ENCODE assay signal across 15 cellular contexts in the genomic region with DNA sequence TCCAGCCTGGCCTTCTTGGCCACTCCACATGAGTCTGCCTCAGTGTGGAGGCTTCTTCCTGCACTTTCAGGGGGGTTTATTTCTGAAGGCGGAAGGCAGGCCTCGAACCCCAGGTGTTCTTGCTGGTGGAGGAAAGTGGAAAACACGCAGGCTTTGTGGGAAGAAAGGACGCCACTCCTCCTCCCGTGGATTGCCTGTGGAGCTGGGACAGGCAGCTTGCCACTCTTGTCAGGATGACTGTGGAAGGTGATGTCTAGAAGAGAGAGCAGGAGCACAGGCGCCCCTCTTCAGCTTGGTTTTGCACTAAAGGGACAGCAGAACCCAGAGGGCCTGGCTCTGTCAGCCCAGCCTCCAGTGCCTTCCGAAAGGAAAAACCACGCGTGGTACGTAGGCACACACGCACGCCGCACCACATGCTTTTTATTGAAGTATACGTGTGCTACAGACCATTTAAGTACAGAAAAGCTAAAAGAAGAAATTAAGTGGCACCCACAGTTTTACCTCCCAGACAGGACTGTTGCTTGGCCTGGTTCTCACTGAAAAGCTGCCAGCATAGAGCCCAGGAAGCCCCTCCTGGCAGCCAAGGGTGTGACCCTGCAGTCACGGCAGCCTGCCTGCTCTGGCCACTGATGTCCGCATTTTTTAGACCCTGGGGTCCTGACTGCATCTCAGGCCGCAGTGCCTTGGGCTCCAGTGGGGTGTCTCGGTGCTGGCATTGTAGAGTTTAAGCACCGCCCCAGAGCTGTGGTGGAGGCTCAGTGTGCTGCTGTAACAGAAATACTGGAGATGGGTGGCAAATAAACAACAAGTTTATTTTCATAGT. TPM values are rescaled to one million over a fixed set of nuclear protein-coding genes. Genes with fewer than 3 reads are reported as not detected.
DNase-seq lines count a peak whose midpoint lies in the region; ATAC-seq and TF ChIP-seq lines count a peak whose summit lies in the region.
"Had no signal": no experiment of that assay in that cellular context is flagged by ENCODE, and none has a peak within 500 bp of the region (broad histone marks: within the 10 kb centered on the region; RNA-seq: fewer than 3 reads in every experiment).

No MANE protein-coding gene starts in this region.

- CTCF ChIA-PET in OCI-LY7 (lab: Charles Lee; ENCODE audit: unreplicated experiment), result no interaction called here

- no TSS peak for BruUV-seq in OCI-LY7 (replicated peaks; lab: Mats Ljungman, UMichigan)

- no peak for ATAC-seq in HG03025 (IDR thresholded peaks at IDR 0.05; ENCODE audit: low FRiP score, unreplicated experiment)
- ATAC-seq: left lobe of liver had no signal

- H3K27ac ChIP-seq in OCI-LY7 (ENCODE audit: low read depth, low read length, poor library complexity, severe bottlenecking) (peak overlapping the region; percentile 84), dorsolateral prefrontal cortex (peak overlapping the region in 47 of 59 donors; percentile 6 to 100 (median 66)), spleen (peak overlapping the region in 7 of 8 donors; percentile 80 to 100 (median 96))
- H3K27ac ChIP-seq: hepatocyte, thoracic aorta, VCaP had no signal

- peaks cover 31% of the 10 kb centered on the region for H3K36me3 Mint-ChIP-seq in activated CD4-positive, alpha-beta T cell treated with anti-CD3 and anti-CD28 coated beads, Interleukin-2, amount 10 ng/mL, durations not matched to agents 24 days and 14 days (ENCODE audit: low read depth)

- no peak for DNase-seq in activated CD4-positive, alpha-beta T cell treated with anti-CD3 and anti-CD28 coated beads, Interleukin-2, amount 10 ng/mL, durations not matched to agents 24 days and 14 days
- DNase-seq in activated CD4-positive, alpha-beta T cell treated with anti-CD3 and anti-CD28 coated beads for 4 hours, result no peak
- no peak for DNase-seq in OCI-LY7 (ENCODE audit: low spot score)
- DNase-seq in dorsolateral prefrontal cortex, result no peak
- no peak for DNase-seq in spleen
- no peak for DNase-seq in cerebellar cortex (ENCODE audit: low spot score)
- no peak for DNase-seq in cerebellum (ENCODE audit: low spot score)
- DNase-seq: NCI-H2171; NK-92 treated with Interleukin-12 subunit alpha and Interleukin-12 subunit beta, amount 100 ng/mL, for 24 hours had no signal

- no peak overlapping the region for H2AFZ ChIP-seq in OCI-LY7 (ENCODE audit: low read length)
- H2AFZ ChIP-seq: hepatocyte had no signal

- H3K4me1 ChIP-seq in OCI-LY7 (ENCODE audit: insufficient read depth, low read length, poor library complexity, severe bottlenecking) (peaks cover 97% of the 10 kb centered on the region), spleen (peaks cover 27 to 100% (median 100%) of the 10 kb centered on the region in 6 donors)

- TF ChIP-seq CTCF in OCI-LY7 (conservative IDR thresholded peaks at IDR 0.05; ENCODE audit: low read length) (no peak), dorsolateral prefrontal cortex (IDR thresholded peaks at IDR 0.05 in 54 of 56, conservative IDR thresholded peaks at IDR 0.05 in 2 of 56; ENCODE audit: low read depth in 1 of 56, partially characterized antibody in 56 of 56) (no peak), spleen (IDR thresholded peaks at IDR 0.05 in 8 of 11, conservative IDR thresholded peaks at IDR 0.05 in 3 of 11) (no peak)

- POLR2A ChIA-PET in OCI-LY7 (lab: Charles Lee), result interaction anchor here (1.2 to 2.8 kb wide), 2 partner anchors 15 to 110 kb away, joined by 3 to 10 read pairs; no protein-coding TSS in a partner anchor

- H3K36me3 ChIP-seq in OCI-LY7 (ENCODE audit: insufficient read depth, low read length) (peaks cover 34% of the 10 kb centered on the region; the same call in 1 of the 2 replicates), spleen (peaks cover 0 to 56% (median 4%) of the 10 kb centered on the region in 6 donors)
- H3K36me3 ChIP-seq: thoracic aorta had no signal

- H3K4me1 Mint-ChIP-seq in activated CD4-positive, alpha-beta T cell treated with anti-CD3 and anti-CD28 coated beads, Interleukin-2, amount 10 ng/mL, durations not matched to agents 24 days and 14 days, result peaks cover 94% of the 10 kb centered on the region

- peak overlapping the region; percentile 86 for H3K4me2 ChIP-seq in OCI-LY7 (ENCODE audit: low read length)
- H3K4me2 ChIP-seq: hepatocyte had no signal

- H3K4me3 Mint-ChIP-seq in activated CD4-positive, alpha-beta T cell treated with anti-CD3 and anti-CD28 coated beads, Interleukin-2, amount 10 ng/mL, durations not matched to agents 24 days and 14 days, result peak overlapping the region; percentile 95

- no peak for TF ChIP-seq POLR2A in spleen (IDR thresholded peaks at IDR 0.05)

- peaks cover 3% of the 10 kb centered on the region; the same call in 1 of the 2 replicates for H4K20me1 ChIP-seq in OCI-LY7 (ENCODE audit: insufficient read depth, low read length)

- intact Hi-C loops in activated CD4-positive, alpha-beta T cell treated with anti-CD3 and anti-CD28 coated beads, Interleukin-2, amount 10 ng/mL, durations not matched to agents 24 days and 14 days (cut with micrococcal nuclease), result loop anchor here (1.0 to 5.0 kb wide), 6 partner anchors 8 to 139 kb away; no protein-coding TSS in a partner anchor
- intact Hi-C loops in OCI-LY7 (cut with micrococcal nuclease; ENCODE audit: unreplicated experiment), result loop anchor here (2.0 to 5.0 kb wide), 2 partner anchors 19 to 89 kb away; no protein-coding TSS in a partner anchor
- intact Hi-C loops in dorsolateral prefrontal cortex (cut with DNase I), result no loop called here
- intact Hi-C loops in spleen (cut with DNase I; ENCODE audit: low total_unique reads), result no loop called here

- no peaks in the 10 kb centered on the region for H3K9me2 ChIP-seq in OCI-LY7 (ENCODE audit: insufficient read depth, low read length)

- H3K4me3 ChIP-seq in OCI-LY7 (ENCODE audit: low read depth, low read length, poor library complexity, severe bottlenecking), result no peak overlapping the region
- no peak overlapping the region for H3K4me3 ChIP-seq in dorsolateral prefrontal cortex
- H3K4me3 ChIP-seq in spleen, result peak overlapping the region in 1 of 8 donors; percentile 5
- H3K4me3 ChIP-seq: hepatocyte, SJSA1, thoracic aorta had no signal

- no peaks in the 10 kb centered on the region for H3K27me3 Mint-ChIP-seq in activated CD4-positive, alpha-beta T cell treated with anti-CD3 and anti-CD28 coated beads, Interleukin-2, amount 10 ng/mL, durations not matched to agents 24 days and 14 days

- H3K9me3 Mint-ChIP-seq in activated CD4-positive, alpha-beta T cell treated with anti-CD3 and anti-CD28 coated beads, Interleukin-2, amount 10 ng/mL, durations not matched to agents 24 days and 14 days, result no peaks in the 10 kb centered on the region

- H3K79me2 ChIP-seq in OCI-LY7 (ENCODE audit: insufficient read depth, low read depth, low read length), result peaks cover 100% of the 10 kb centered on the region

- peak overlapping the region; percentile 99 for H3K27ac Mint-ChIP-seq in activated CD4-positive, alpha-beta T cell treated with anti-CD3 and anti-CD28 coated beads, Interleukin-2, amount 10 ng/mL, durations not matched to agents 24 days and 14 days

- WGBS in spleen, 5 donors, result 86 to 93% (median 87%) methylated on average over 19 of the region's 19 CpGs

- H3K9me3 ChIP-seq in OCI-LY7 (ENCODE audit: low read length) (no peaks in the 10 kb centered on the region), spleen (no peaks in the 10 kb centered on the region)
- H3K9me3 ChIP-seq: SJSA1, thoracic aorta had no signal

- no peaks in the 10 kb centered on the region for H3K27me3 ChIP-seq in dorsolateral prefrontal cortex
- no peaks in the 10 kb centered on the region for H3K27me3 ChIP-seq in spleen (replicated peaks in 1 of 7)
- H3K27me3 ChIP-seq: hepatocyte, SJSA1 had no signal

RNA-seq across cellular contexts. Expression of gene KLF13, which starts 21.6 kb away (rescaled TPM):
- total RNA-seq in activated CD4-positive, alpha-beta T cell treated with anti-CD3 and anti-CD28 coated beads, Interleukin-2, amount 10 ng/mL, durations not matched to agents 24 days and 14 days, result 122 and 135 TPM in 2 replicates
- 62.0 and 64.6 TPM in 2 replicates for total RNA-seq in OCI-LY7 (2014; rRNA removed; shearing (Covaris generic))
- 62.6 and 63.2 TPM in 2 replicates for total RNA-seq in OCI-LY7 (2022)
- total RNA-seq in dorsolateral prefrontal cortex, result 100 to 1,000 TPM in 101 of 120 experiments, 10 to 100 TPM in 19; 73.4 to 179 (median 116) TPM
- total RNA-seq in spleen, result 100 to 1,000 TPM in 1 of 7 donors, 10 to 100 TPM in 6; 71.6 to 111 (median 85.8) TPM
- polyA plus RNA-seq in spleen, result 10 to 100 TPM; 21.8 to 43.3 (median 43.1) TPM
- total RNA-seq in cerebellum, result 28.9 TPM

Comparison
In these comparisons a context has a peak if more than half of its experiments do, and no peak if none do; other contexts are left out.
1. intact Hi-C loops: an anchor here in activated CD4-positive, alpha-beta T cell treated with anti-CD3 and anti-CD28 coated beads, Interleukin-2, amount 10 ng/mL, durations not matched to agents 24 days and 14 days (1.0 to 5.0 kb wide) and OCI-LY7 (2.0 to 5.0 kb wide); none called in dorsolateral prefrontal cortex and spleen.